21 cellular contexts compared by ENCODE assay signal in genomic region chr16:86170720-86171119, GRCh38.
"Had no signal": no experiment of that assay in that cellular context is flagged by ENCODE, and none has a peak within 500 bp of the region (broad histone marks: within the 10 kb centered on the region; RNA-seq: fewer than 3 reads in every experiment).

No MANE protein-coding gene starts in this region.

- H3K27ac ChIP-seq: SK-N-MC, WERI-Rb-1 had no signal

- H3K36me3 ChIP-seq: WERI-Rb-1 had no signal

- DNase-seq: activated CD4-positive, alpha-beta T cell treated with anti-CD3 and anti-CD28 coated beads for 4 hours; activated CD8-positive, alpha-beta memory T cell treated with anti-CD3 and anti-CD28 coated beads, Interleukin-2, amount 50 U/mL, for 4 hours; activated CD8-positive, alpha-beta T cell treated with anti-CD3 and anti-CD28 coated beads for 36 hours; activated effector memory CD4-positive, alpha-beta T cell treated with Interleukin-2 at 50 U/mL for 16 hours; activated naive CD4-positive, alpha-beta T cell treated with anti-CD3 and anti-CD28 coated beads for 36 hours; KG1; NCI-H1105; NCI-H1436; NCI-H1694 treated with DMSO at 0.1 percent for 48 hours; NCI-H2029 treated with DMSO at 0.1 percent for 48 hours; NCI-H345; NCI-H510A; NCI-H526 treated with DMSO at 0.1 percent for 48 hours; NCI-H82; SIG-M5; T-cell; T-helper 2 cell; T1000; WERI-Rb-1 had no signal

- H3K4me3 ChIP-seq: SK-N-MC had no signal

- ATAC-seq: activated CD4-positive, CD25-positive, alpha-beta regulatory T cell treated with anti-CD3 and anti-CD28 coated beads, Interleukin-2, amount 50 U/mL, for 24 hours; activated CD8-positive, alpha-beta T cell treated with anti-CD3 and anti-CD28 coated beads for 36 hours; T-cell had no signal
